13 cellular contexts compared by ENCODE assay signal in the genomic region with DNA sequence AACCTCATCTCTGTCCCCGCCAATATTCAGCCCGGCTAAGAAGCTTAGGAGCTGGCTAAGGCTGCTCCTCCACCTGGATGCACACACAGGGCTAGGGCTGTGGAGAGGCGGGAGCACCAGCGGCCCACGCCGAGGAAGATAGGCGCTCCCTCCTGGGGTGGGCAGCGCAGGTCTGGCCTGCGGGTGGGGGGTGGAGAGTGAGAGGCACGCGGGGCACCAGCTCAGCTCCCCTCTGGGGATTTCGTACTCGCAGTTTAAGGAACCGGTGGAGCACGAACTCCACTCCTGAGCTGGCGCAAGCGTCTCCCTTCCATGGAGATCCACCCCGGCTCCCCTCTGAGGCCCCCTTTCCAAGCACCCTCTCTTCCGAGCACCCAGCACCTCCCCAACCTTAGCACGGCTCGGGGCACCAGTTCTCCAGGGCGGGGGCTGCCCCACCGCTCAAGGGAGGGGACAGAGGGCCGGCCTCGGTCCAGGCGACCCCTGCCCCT. TPM values are rescaled to one million over a fixed set of nuclear protein-coding genes. Genes with fewer than 3 reads are reported as not detected.
DNase-seq lines count a peak whose midpoint lies in the region; ATAC-seq, FAIRE-seq and TF ChIP-seq lines count a peak whose summit lies in the region.
"Had no signal": no experiment of that assay in that cellular context is flagged by ENCODE, and none has a peak within 500 bp of the region (broad histone marks: within the 10 kb centered on the region; RNA-seq: fewer than 3 reads in every experiment).

No MANE protein-coding gene starts in this region.

- no peaks in the 10 kb centered on the region for H3K4me1 ChIP-seq in A549

- no peaks in the 10 kb centered on the region for H3K36me3 ChIP-seq in MG63

- TF ChIP-seq POLR2A in A549 (IDR thresholded peaks at IDR 0.05; ENCODE audit: low read length): no peak

- no peak for FAIRE-seq in A549 (lab: Jason Lieb, UNC)
- FAIRE-seq: TTC549 had no signal

- no peaks in the 10 kb centered on the region for H3K36me3 Mint-ChIP-seq in nephron (ENCODE audit: low read depth)
- H3K36me3 Mint-ChIP-seq: naive B cell had no signal

- H3K27ac ChIP-seq in A549: no peak overlapping the region
- H3K27ac ChIP-seq: C4-2B had no signal

- H3K9me3 Mint-ChIP-seq in nephron: no peaks in the 10 kb centered on the region
- H3K9me3 Mint-ChIP-seq: central memory CD8-positive, alpha-beta T cell had no signal

- ATAC-seq in A549 (peak in 1 of 2 experiments; percentile 23; a peak in 1 of 6 replicates), HG03139 (IDR thresholded peaks at IDR 0.05; ENCODE audit: unreplicated experiment) (no peak)

- peak overlapping the region; percentile 73 for H3K4me2 ChIP-seq in A549

- H3K27me3 Mint-ChIP-seq in nephron (ENCODE audit: low read depth): peaks cover 47% of the 10 kb centered on the region

- TF ChIP-seq CTCF in A549 (IDR thresholded peaks at IDR 0.05) (no peak), epithelial cell of proximal tubule (conservative IDR thresholded peaks at IDR 0.05; ENCODE audit: low read depth, low read length) (no peak), nephron (IDR thresholded peaks at IDR 0.05; ENCODE audit: unreplicated experiment in 3 of 3) (no peak)

- CTCF ChIA-PET in A549 (lab: Yijun Ruan, JAX): interaction anchor here (1.3 kb wide), 1 partner anchor 448 kb away, joined by 3 read pairs; no protein-coding TSS in a partner anchor

- H3K9me3 ChIP-seq in A549: no peaks in the 10 kb centered on the region
- no peaks in the 10 kb centered on the region for H3K9me3 ChIP-seq in MG63

- H3K4me3 Mint-ChIP-seq in nephron: peak overlapping the region; percentile 87 to 89 (median 88)
- H3K4me3 Mint-ChIP-seq: central memory CD8-positive, alpha-beta T cell had no signal

- TF ChIP-seq RAD21 in A549 (conservative IDR thresholded peaks at IDR 0.05 in 1 of 2, IDR thresholded peaks at IDR 0.05 in 1 of 2): no peak

- peaks cover 46% of the 10 kb centered on the region for H3K4me1 Mint-ChIP-seq in nephron
- H3K4me1 Mint-ChIP-seq: central memory CD8-positive, alpha-beta T cell had no signal

- H3K4me3 ChIP-seq in A549 (peak overlapping the region; percentile 35; the same call in 2 of the 3 replicates), MG63 (peak overlapping the region; percentile 36), epithelial cell of proximal tubule (ENCODE audit: low read depth, low read length) (peak overlapping the region; percentile 67)

- no peak for DNase-seq in A549 (ENCODE audit: low read depth in 1 of 2, low spot score in 1 of 2)
- DNase-seq in MG63: no peak
- DNase-seq in epithelial cell of proximal tubule (ENCODE audit: low read depth): no peak
- no peak for DNase-seq in NCI-H2081 (lab: John Stamatoyannopoulos, UW)
- no peak for DNase-seq in hippocampal formation (lab: John Stamatoyannopoulos, UW)
- no peak for DNase-seq in activated T-cell treated with anti-CD3 and anti-CD28 coated beads, Interleukin-2, amount 50 U/mL, for 48 hours
- DNase-seq: naive B cell; stimulated activated naive CD4-positive, alpha-beta T cell treated with Interleukin-2 at 50 U/mL for 16 hours had no signal

- no peak for TF ChIP-seq EP300 in A549 (IDR thresholded peaks at IDR 0.05)

- H3K27ac Mint-ChIP-seq in nephron: peak overlapping the region; percentile 83 to 94 (median 93)

- 18% methylated on average over 8 of the region's 26 CpGs for WGBS in A549 (ENCODE audit: missing lambda C conversion rate)

- peaks cover 11% of the 10 kb centered on the region for H3K27me3 ChIP-seq in MG63

- POLR2A ChIA-PET in A549 (lab: Yijun Ruan, JAX): no interaction called here

TF ChIP-seq in A549, 52 proteins besides CTCF, POLR2A, EP300 and RAD21:
- TF ChIP-seq TP53 (CRISPR knock-in tag; IDR thresholded peaks at IDR 0.05): no peak
- TF ChIP-seq RNF2 (IDR thresholded peaks at IDR 0.05; ENCODE audit: borderline replicate concordance, low read depth): no peak
- no peak for TF ChIP-seq MYC (IDR thresholded peaks at IDR 0.05; ENCODE audit: borderline replicate concordance, low read length)
- TF ChIP-seq HOXA7 (CRISPR knock-in tag; IDR thresholded peaks at IDR 0.05): no peak
- no peak for TF ChIP-seq RARB (CRISPR knock-in tag; IDR thresholded peaks at IDR 0.05)
- no peak for TF ChIP-seq KDM1A (IDR thresholded peaks at IDR 0.05; ENCODE audit: low read depth)
- TF ChIP-seq ZC3H11A (IDR thresholded peaks at IDR 0.05): no peak
- no peak for TF ChIP-seq KDM5A (IDR thresholded peaks at IDR 0.05)
- TF ChIP-seq, protein P1, sequence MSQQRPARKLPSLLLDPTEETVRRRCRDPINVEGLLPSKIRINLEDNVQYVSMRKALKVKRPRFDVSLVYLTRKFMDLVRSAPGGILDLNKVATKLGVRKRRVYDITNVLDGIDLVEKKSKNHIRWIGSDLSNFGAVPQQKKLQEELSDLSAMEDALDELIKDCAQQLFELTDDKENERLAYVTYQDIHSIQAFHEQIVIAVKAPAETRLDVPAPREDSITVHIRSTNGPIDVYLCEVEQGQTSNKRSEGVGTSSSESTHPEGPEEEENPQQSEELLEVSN (IDR thresholded peaks at IDR 0.05; ENCODE audit: borderline replicate concordance, low read depth): no peak
- TF ChIP-seq CEBPB (IDR thresholded peaks at IDR 0.05): no peak
- TF ChIP-seq ZSCAN20 (CRISPR knock-in tag; IDR thresholded peaks at IDR 0.05): no peak
- TF ChIP-seq FOXS1 (CRISPR knock-in tag; IDR thresholded peaks at IDR 0.05): no peak
- TF ChIP-seq RCOR1 (IDR thresholded peaks at IDR 0.05; ENCODE audit: low read depth, low read length): no peak

RNA-seq across cellular contexts. Expression of a gene that starts 0.4 kb away (rescaled TPM):
- polyA plus RNA-seq in A549 (2011; rRNA removed) (1.3 and 1.5 TPM in 2 replicates), A549 (2017; fragmentation: RNase III; extraction: RNeasy Plus Mini Kit Qiagen cat#74134 plus additional on column Dnase treatment) (1.6 to 2.3 TPM (median 1.9 TPM) in 3 replicates)
- 1.2 and 1.5 TPM in 2 replicates for polyA plus RNA-seq in A549 (2012; cell fraction: cytosol; rRNA removed)
- polyA plus RNA-seq in A549 (2012; cell fraction: nucleus; rRNA removed): 1.5 and 1.9 TPM in 2 replicates
- 0.68 and 1.2 TPM in 2 replicates for polyA minus RNA-seq in A549 (2011; rRNA and poly(A)+ RNA removed)
- 1.0 and 3.4 TPM in 2 replicates for total RNA-seq in MG63 (2014; rRNA removed; shearing (Covaris generic); ENCODE audit: low replicate concordance)
- 5.1 and 5.7 TPM in 2 replicates for total RNA-seq in epithelial cell of proximal tubule
